10 cellular contexts compared by ENCODE assay signal in the genomic region with DNA sequence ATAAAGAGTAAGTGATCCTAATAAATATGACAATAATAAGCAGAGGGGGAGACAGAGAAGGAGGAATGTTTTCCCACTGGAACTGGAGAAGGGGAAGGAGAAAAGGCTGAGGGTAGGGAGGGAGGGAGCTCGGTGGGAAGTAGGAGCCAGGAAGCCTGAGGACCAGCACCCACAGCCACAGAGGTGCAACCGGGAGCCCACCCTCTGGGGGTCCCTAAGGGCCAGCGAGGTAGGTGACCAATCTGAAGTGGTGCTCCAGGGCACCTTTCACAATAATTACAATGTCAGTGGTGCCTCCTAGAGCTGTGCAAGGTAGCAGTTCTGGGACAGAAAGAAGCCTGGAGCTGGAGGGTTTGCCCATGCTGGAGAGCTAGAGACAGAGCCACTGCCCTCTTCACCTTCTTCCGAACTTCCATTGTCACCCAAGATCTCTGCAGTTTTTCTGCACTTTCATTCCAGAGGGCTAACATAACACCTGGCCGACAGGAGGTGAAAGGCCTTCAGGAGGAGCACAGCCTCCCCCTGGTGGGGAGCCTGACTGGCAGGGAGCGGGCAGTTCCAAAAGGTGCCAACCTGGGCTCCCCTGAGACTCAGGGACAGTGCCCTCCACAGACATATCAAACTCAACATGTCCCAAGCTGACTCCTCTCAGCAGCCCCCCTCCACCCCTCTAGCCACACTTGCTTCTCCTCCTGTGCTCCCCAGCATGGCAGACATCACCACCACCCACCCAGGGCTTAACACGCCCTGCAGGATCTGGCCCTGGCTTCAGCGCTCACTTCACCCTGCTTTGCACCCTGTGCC. TPM values are rescaled to one million over a fixed set of nuclear protein-coding genes. Genes with fewer than 3 reads are reported as not detected.
A peak's percentile ranks its signal among the peaks of the same experiment; 100 is the strongest.
DNase-seq lines count a peak whose midpoint lies in the region; ATAC-seq and TF ChIP-seq lines count a peak whose summit lies in the region.
"Had no signal": no experiment of that assay in that cellular context is flagged by ENCODE, and none has a peak within 500 bp of the region (broad histone marks: within the 10 kb centered on the region; RNA-seq: fewer than 3 reads in every experiment).

No MANE protein-coding gene starts in this region.

- TF ChIP-seq CTCF in astrocyte of the cerebellum (IDR thresholded peaks at IDR 0.05; ENCODE audit: low read depth, low read length, missing control alignments), result peak; percentile 59
- no peak for TF ChIP-seq CTCF in mesothelial cell of epicardium (IDR thresholded peaks at IDR 0.05; ENCODE audit: unreplicated experiment)

- peak; percentile 86 for DNase-seq in DMS53 (lab: John Stamatoyannopoulos, UW)
- peak; percentile 34 for DNase-seq in HT1080 (ENCODE audit: low read depth)
- no peak for DNase-seq in astrocyte of the cerebellum (ENCODE audit: low read depth)
- no peak for DNase-seq in mesothelial cell of epicardium (ENCODE audit: low spot score in 2 of 2, unreplicated experiment in 2 of 2)
- no peak for DNase-seq in effector memory CD8-positive, alpha-beta T cell
- DNase-seq in SIG-M5 treated with dmso at 0.1 percent for 504 hours (lab: John Stamatoyannopoulos, UW; ENCODE audit: unreplicated experiment), result no peak
- DNase-seq: natural killer cell had no signal

- H3K9me3 Mint-ChIP-seq in mesothelial cell of epicardium, result no peaks in the 10 kb centered on the region
- no peaks in the 10 kb centered on the region for H3K9me3 Mint-ChIP-seq in effector memory CD8-positive, alpha-beta T cell
- H3K9me3 Mint-ChIP-seq: activated naive CD4-positive, alpha-beta T cell treated with anti-CD3 and anti-CD28 coated beads, Interleukin-2, amount 50 U/mL, for 72 hours; natural killer cell had no signal

- no peak overlapping the region for H3K4me3 ChIP-seq in astrocyte of the cerebellum (ENCODE audit: low read depth, low read length)

- in situ Hi-C loops in astrocyte of the cerebellum (cut with HindIII; ENCODE audit: low sequenced_read_pairs), result no loop called here

- H3K27ac Mint-ChIP-seq in mesothelial cell of epicardium, result peak overlapping the region; percentile 35
- H3K27ac Mint-ChIP-seq in effector memory CD8-positive, alpha-beta T cell, result no peak overlapping the region
- H3K27ac Mint-ChIP-seq: natural killer cell had no signal

- no peak overlapping the region for H3K4me3 Mint-ChIP-seq in mesothelial cell of epicardium
- no peak overlapping the region for H3K4me3 Mint-ChIP-seq in effector memory CD8-positive, alpha-beta T cell
- H3K4me3 Mint-ChIP-seq: natural killer cell had no signal

- peaks cover 35% of the 10 kb centered on the region for H3K4me1 Mint-ChIP-seq in mesothelial cell of epicardium
- H3K4me1 Mint-ChIP-seq in effector memory CD8-positive, alpha-beta T cell (ENCODE audit: low read depth in 2 of 2), result peaks cover 8 to 10% of the 10 kb centered on the region in 2 donors

- no peak for ATAC-seq in GM21786 (IDR thresholded peaks at IDR 0.05; ENCODE audit: unreplicated experiment)
- no peak for ATAC-seq in effector memory CD8-positive, alpha-beta T cell (replicated peaks)
- no peak for ATAC-seq in activated CD4-positive, CD25-positive, alpha-beta regulatory T cell treated with anti-CD3 and anti-CD28 coated beads, Interleukin-2, amount 50 U/mL, for 24 hours
- ATAC-seq: activated naive CD4-positive, alpha-beta T cell treated with anti-CD3 and anti-CD28 coated beads, Interleukin-2, amount 50 U/mL, for 72 hours; natural killer cell had no signal

- H3K27me3 Mint-ChIP-seq in mesothelial cell of epicardium (ENCODE audit: low read depth), result no peaks in the 10 kb centered on the region
- H3K27me3 Mint-ChIP-seq in effector memory CD8-positive, alpha-beta T cell, result peaks cover 37 to 57% of the 10 kb centered on the region in 2 donors

- no peaks in the 10 kb centered on the region for H3K36me3 Mint-ChIP-seq in mesothelial cell of epicardium
- peaks cover 7% of the 10 kb centered on the region for H3K36me3 Mint-ChIP-seq in effector memory CD8-positive, alpha-beta T cell (ENCODE audit: insufficient read depth)
- H3K36me3 Mint-ChIP-seq: natural killer cell had no signal

RNA-seq across cellular contexts. Expression of a gene that starts 4.0 kb away (rescaled TPM):
- total RNA-seq in HT1080 (2014; rRNA removed; shearing (Covaris generic)), result 28.5 and 41.1 TPM in 2 replicates
- 86.4 and 103 TPM in 2 replicates for polyA plus RNA-seq in HT1080 (2015; cell fraction: cytosol; rRNA removed)
- polyA plus RNA-seq in HT1080 (2015; cell fraction: nucleus; rRNA removed), result 135 and 140 TPM in 2 replicates
- 98.7 to 102 TPM (median 102 TPM) in 3 replicates for total RNA-seq in mesothelial cell of epicardium

RNA-seq across cellular contexts. Expression of a gene that starts 53.9 kb away (rescaled TPM):
- total RNA-seq in HT1080 (2014; rRNA removed; shearing (Covaris generic)), result 27.5 and 29.8 TPM in 2 replicates
- polyA plus RNA-seq in HT1080 (2015; cell fraction: cytosol; rRNA removed), result 10.9 and 14.1 TPM in 2 replicates
- polyA plus RNA-seq in HT1080 (2015; cell fraction: nucleus; rRNA removed), result 51.4 and 52.2 TPM in 2 replicates
- total RNA-seq in mesothelial cell of epicardium, result 93.8 to 99.2 TPM (median 96.0 TPM) in 3 replicates

Comparison
In these comparisons a context has a peak if more than half of its experiments do, and no peak if none do; other contexts are left out.
1. DNase-seq: peak in DMS53 (single experiment) and HT1080 (single experiment); none in astrocyte of the cerebellum (single experiment), mesothelial cell of epicardium (0 of 2), effector memory CD8-positive, alpha-beta T cell (0 of 3) and SIG-M5 treated with dmso at 0.1 percent for 504 hours (single experiment).